ENCODE assay signal across 24 cellular contexts in genomic region chr17:11391134-11391533, GRCh38.
DNase-seq lines count a peak whose midpoint lies in the region; TF ChIP-seq lines count a peak whose summit lies in the region.
"Had no signal": no experiment of that assay in that cellular context is flagged by ENCODE, and none has a peak within 500 bp of the region (broad histone marks: within the 10 kb centered on the region; RNA-seq: fewer than 3 reads in every experiment).

No MANE protein-coding gene starts in this region.

- no peak overlapping the region for H3K27ac ChIP-seq in hepatocyte
- H3K27ac ChIP-seq: heart right ventricle, HL-60, psoas muscle, stomach, upper lobe of left lung had no signal

- H3K9me3 Mint-ChIP-seq in neural crest cell, result peaks cover 9% of the 10 kb centered on the region

- DNase-seq in ELF-1 (ENCODE audit: low read depth, low spot score) (peak; percentile 1), NB4 (ENCODE audit: low read depth) (peak; percentile 9), hepatocyte (ENCODE audit: low spot score) (peak; percentile 44), neural crest cell (ENCODE audit: low read depth, low spot score) (no peak), NCI-H2029 (lab: John Stamatoyannopoulos, UW) (no peak), NCI-H187 (lab: John Stamatoyannopoulos, UW) (no peak), H4 (ENCODE audit: low spot score) (no peak), OCI-M1 (lab: John Stamatoyannopoulos, UW) (no peak)
- DNase-seq: activated CD4-positive, alpha-beta T cell treated with anti-CD3 and anti-CD28 coated beads for 1 hour; AML-193; heart right ventricle; MV-4-11; NCI-H526 treated with DMSO at 0.1 percent for 48 hours; psoas muscle; stimulated activated CD4-positive, alpha-beta T cell treated with anti-CD3 and anti-CD28 coated beads, Interleukin-4, amount 100 ng/mL, for 24 hours; stomach; T-helper 9 cell had no signal

- H3K4me3 Mint-ChIP-seq in neural crest cell, result no peak overlapping the region
- H3K4me3 Mint-ChIP-seq: activated naive CD8-positive, alpha-beta T cell; nephron had no signal

- H3K27me3 ChIP-seq in hepatocyte, result no peaks in the 10 kb centered on the region
- H3K27me3 ChIP-seq: stomach, upper lobe of left lung had no signal

- no peaks in the 10 kb centered on the region for H4K20me1 ChIP-seq in hepatocyte (ENCODE audit: insufficient read depth, poor library complexity, severe bottlenecking)

- no peaks in the 10 kb centered on the region for H3K9me2 ChIP-seq in hepatocyte (replicated peaks; ENCODE audit: insufficient read depth)

- H3K4me1 ChIP-seq in hepatocyte (ENCODE audit: insufficient read depth), result no peaks in the 10 kb centered on the region
- H3K4me1 ChIP-seq: Caco-2, HAP-1, heart right ventricle, psoas muscle, stomach, upper lobe of left lung had no signal

- 43% methylated on average over 4 of the region's 4 CpGs for WGBS in hepatocyte (ENCODE audit: low lambda C conversion rate, missing lambda C conversion rate)

- H3K27me3 Mint-ChIP-seq in neural crest cell (ENCODE audit: low read depth), result peaks cover 9% of the 10 kb centered on the region
- H3K27me3 Mint-ChIP-seq: activated naive CD8-positive, alpha-beta T cell had no signal

- H3K27ac Mint-ChIP-seq in neural crest cell (ENCODE audit: unreplicated experiment), result no peak overlapping the region
- H3K27ac Mint-ChIP-seq: activated naive CD8-positive, alpha-beta T cell; nephron had no signal

- H3K36me3 Mint-ChIP-seq in neural crest cell (ENCODE audit: low read depth), result no peaks in the 10 kb centered on the region
- H3K36me3 Mint-ChIP-seq: activated naive CD8-positive, alpha-beta T cell had no signal

- no peak for TF ChIP-seq POLR2A in NB4 (IDR thresholded peaks at IDR 0.05; ENCODE audit: extremely low read depth, insufficient read length)

- H3K4me3 ChIP-seq in NB4 (ENCODE audit: low read depth, low read length) (no peak overlapping the region), hepatocyte (no peak overlapping the region)
- H3K4me3 ChIP-seq: HAP-1, heart right ventricle, psoas muscle, smooth muscle cell, stomach, upper lobe of left lung had no signal

- no peaks in the 10 kb centered on the region for H3K36me3 ChIP-seq in hepatocyte (replicated peaks; ENCODE audit: insufficient read depth, low read depth)
- H3K36me3 ChIP-seq: HAP-1, heart right ventricle, stomach, upper lobe of left lung had no signal

- peak; percentile 21 for TF ChIP-seq CTCF in NB4 (IDR thresholded peaks at IDR 0.05; ENCODE audit: low read depth, low read length)
- peak; percentile 29 for TF ChIP-seq CTCF in hepatocyte (IDR thresholded peaks at IDR 0.05; ENCODE audit: poor library complexity)
- TF ChIP-seq CTCF in neural crest cell (conservative IDR thresholded peaks at IDR 0.05), result peak; percentile 22

- H3K4me2 ChIP-seq in hepatocyte, result no peak overlapping the region
- H3K4me2 ChIP-seq: smooth muscle cell had no signal

- peaks cover 3% of the 10 kb centered on the region for H3K4me1 Mint-ChIP-seq in neural crest cell

- no peaks in the 10 kb centered on the region for H3K79me2 ChIP-seq in hepatocyte

- H3K9me3 ChIP-seq in hepatocyte (ENCODE audit: low read depth), result no peaks in the 10 kb centered on the region
- H3K9me3 ChIP-seq: Caco-2, HAP-1, psoas muscle had no signal

- H2AFZ ChIP-seq in hepatocyte, result no peak overlapping the region

Comparison
In these comparisons a context has a peak if more than half of its experiments do, and no peak if none do; other contexts are left out.
1. DNase-seq: peak in ELF-1 (single experiment), NB4 (single experiment) and hepatocyte (single experiment); none in neural crest cell (single experiment), NCI-H2029 (single experiment), NCI-H187 (0 of 2), H4 (single experiment) and OCI-M1 (single experiment).
2. Peak in every context shown above with its lines, with median percentiles within 50 percentile points of each other: CTCF ChIP-seq.